8 cellular contexts compared by ENCODE assay signal in genomic region chr22:40178417-40179409, GRCh38. TPM values are rescaled to one million over a fixed set of nuclear protein-coding genes. Genes with fewer than 3 reads are reported as not detected.
DNase-seq lines count a peak whose midpoint lies in the region; ATAC-seq and TF ChIP-seq lines count a peak whose summit lies in the region.

No MANE protein-coding gene starts in this region.

- peak overlapping the region; percentile 57 to 70 (median 69) for H3K4me3 ChIP-seq in right lobe of liver

- no peaks in the 10 kb centered on the region for H3K27me3 ChIP-seq in right lobe of liver

- H3K4me3 Mint-ChIP-seq in T-helper 1 cell treated with Interleukin-12 subunit alpha and Interleukin-12 subunit beta and Interleukin-4 antibody, amounts not matched to agents 30 μg/mL and 1 μg/mL, for 36 hours, result peak overlapping the region; percentile 90
- H3K4me3 Mint-ChIP-seq in dendritic cell treated with granulocyte-macrophage colony-stimulating factor and Interleukin-4, amounts not matched to agents 40 ng/mL and 50 ng/mL, for 4 days, result peak overlapping the region; percentile 78
- H3K4me3 Mint-ChIP-seq in stimulated activated naive CD8-positive, alpha-beta T cell treated with anti-CD3 and anti-CD28 coated beads, Interleukin-15, amount 100 ng/mL, for 72 hours, result peak overlapping the region; percentile 91 to 93

- no peaks in the 10 kb centered on the region for H3K27me3 Mint-ChIP-seq in T-helper 1 cell treated with Interleukin-12 subunit alpha and Interleukin-12 subunit beta and Interleukin-4 antibody, amounts not matched to agents 30 μg/mL and 1 μg/mL, for 36 hours (ENCODE audit: low read depth)
- no peaks in the 10 kb centered on the region for H3K27me3 Mint-ChIP-seq in dendritic cell treated with granulocyte-macrophage colony-stimulating factor and Interleukin-4, amounts not matched to agents 40 ng/mL and 50 ng/mL, for 4 days
- H3K27me3 Mint-ChIP-seq in stimulated activated naive CD8-positive, alpha-beta T cell treated with anti-CD3 and anti-CD28 coated beads, Interleukin-15, amount 100 ng/mL, for 72 hours, result no peaks in the 10 kb centered on the region

- peak overlapping the region; percentile 95 for H3K27ac Mint-ChIP-seq in T-helper 1 cell treated with Interleukin-12 subunit alpha and Interleukin-12 subunit beta and Interleukin-4 antibody, amounts not matched to agents 30 μg/mL and 1 μg/mL, for 36 hours
- peak overlapping the region; percentile 84 for H3K27ac Mint-ChIP-seq in dendritic cell treated with granulocyte-macrophage colony-stimulating factor and Interleukin-4, amounts not matched to agents 40 ng/mL and 50 ng/mL, for 4 days
- peak overlapping the region; percentile 64 to 95 for H3K27ac Mint-ChIP-seq in stimulated activated naive CD8-positive, alpha-beta T cell treated with anti-CD3 and anti-CD28 coated beads, Interleukin-15, amount 100 ng/mL, for 72 hours

- ATAC-seq in right lobe of liver, result peak; percentile 16 to 48 (median 33)
- peak; percentile 35 for ATAC-seq in stimulated activated naive CD8-positive, alpha-beta T cell treated with anti-CD3 and anti-CD28 coated beads, Interleukin-15, amount 100 ng/mL, for 72 hours
- ATAC-seq in GM21390 (IDR thresholded peaks at IDR 0.05; ENCODE audit: unreplicated experiment), result no peak
- ATAC-seq in HG03460 (IDR thresholded peaks at IDR 0.05; ENCODE audit: unreplicated experiment), result no peak

- peak overlapping the region; percentile 83 to 92 (median 89) for H3K27ac ChIP-seq in right lobe of liver

- H3K36me3 Mint-ChIP-seq in T-helper 1 cell treated with Interleukin-12 subunit alpha and Interleukin-12 subunit beta and Interleukin-4 antibody, amounts not matched to agents 30 μg/mL and 1 μg/mL, for 36 hours (ENCODE audit: low read depth), result peaks cover 12% of the 10 kb centered on the region
- peaks cover 6% of the 10 kb centered on the region for H3K36me3 Mint-ChIP-seq in dendritic cell treated with granulocyte-macrophage colony-stimulating factor and Interleukin-4, amounts not matched to agents 40 ng/mL and 50 ng/mL, for 4 days (ENCODE audit: low read depth)

- no peaks in the 10 kb centered on the region for H3K9me3 ChIP-seq in right lobe of liver

- WGBS in right lobe of liver (ENCODE audit: insufficient coverage, low coverage, low lambda C conversion rate, missing lambda C conversion rate), result 1% methylated on average over 17 of the region's 17 CpGs

- no peaks in the 10 kb centered on the region for H3K9me3 Mint-ChIP-seq in T-helper 1 cell treated with Interleukin-12 subunit alpha and Interleukin-12 subunit beta and Interleukin-4 antibody, amounts not matched to agents 30 μg/mL and 1 μg/mL, for 36 hours
- H3K9me3 Mint-ChIP-seq in dendritic cell treated with granulocyte-macrophage colony-stimulating factor and Interleukin-4, amounts not matched to agents 40 ng/mL and 50 ng/mL, for 4 days, result no peaks in the 10 kb centered on the region
- no peaks in the 10 kb centered on the region for H3K9me3 Mint-ChIP-seq in stimulated activated naive CD8-positive, alpha-beta T cell treated with anti-CD3 and anti-CD28 coated beads, Interleukin-15, amount 100 ng/mL, for 72 hours

- DNase-seq in DMS53 treated with DMSO at 0.1 percent for 48 hours (lab: John Stamatoyannopoulos, UW; ENCODE audit: unreplicated experiment) (peak; percentile 5), Kasumi-1 (lab: John Stamatoyannopoulos, UW) (peak; percentile 29 to 48), right lobe of liver (peak in 2 of 3 donors; percentile 48 to 55)
- DNase-seq in stimulated activated naive CD8-positive, alpha-beta T cell treated with anti-CD3 and anti-CD28 coated beads, Interleukin-15, amount 100 ng/mL, for 72 hours, result peak; percentile 35 to 46

- no peaks in the 10 kb centered on the region for H3K36me3 ChIP-seq in right lobe of liver

- TF ChIP-seq CTCF in right lobe of liver (IDR thresholded peaks at IDR 0.05), result no peak

- no peak for TF ChIP-seq POLR2A in right lobe of liver (IDR thresholded peaks at IDR 0.05)

- intact Hi-C loops in dendritic cell treated with granulocyte-macrophage colony-stimulating factor and Interleukin-4, amounts not matched to agents 40 ng/mL and 50 ng/mL, for 4 days (cut with micrococcal nuclease), result loop anchor here (2.0 to 5.0 kb wide), 3 partner anchors 32 to 136 kb away; no protein-coding TSS in a partner anchor
- intact Hi-C loops in right lobe of liver (cut with DNase I), result no loop called here

- H3K4me1 ChIP-seq in right lobe of liver, result peaks cover 0 to 55% (median 27%) of the 10 kb centered on the region in 4 donors

- peaks cover 50% of the 10 kb centered on the region for H3K4me1 Mint-ChIP-seq in T-helper 1 cell treated with Interleukin-12 subunit alpha and Interleukin-12 subunit beta and Interleukin-4 antibody, amounts not matched to agents 30 μg/mL and 1 μg/mL, for 36 hours (ENCODE audit: low read depth)
- H3K4me1 Mint-ChIP-seq in dendritic cell treated with granulocyte-macrophage colony-stimulating factor and Interleukin-4, amounts not matched to agents 40 ng/mL and 50 ng/mL, for 4 days (ENCODE audit: low read depth), result peaks cover 56% of the 10 kb centered on the region
- H3K4me1 Mint-ChIP-seq in stimulated activated naive CD8-positive, alpha-beta T cell treated with anti-CD3 and anti-CD28 coated beads, Interleukin-15, amount 100 ng/mL, for 72 hours, result peaks cover 70% of the 10 kb centered on the region

RNA-seq across cellular contexts. Expression of gene TNRC6B, which starts 1.0 kb away (rescaled TPM):
- total RNA-seq in right lobe of liver, result 10 to 100 TPM; 13.0 to 27.1 (median 22.7) TPM

Comparison
In these comparisons a context has a peak if more than half of its experiments do, and no peak if none do; other contexts are left out.
1. ATAC-seq: peak in right lobe of liver (4 of 4) and stimulated activated naive CD8-positive, alpha-beta T cell treated with anti-CD3 and anti-CD28 coated beads, Interleukin-15, amount 100 ng/mL, for 72 hours (single experiment); none in GM21390 (single experiment) and HG03460 (single experiment).
2. Peak in every context shown above with its lines, with median percentiles within 50 percentile points of each other: DNase-seq, H3K27ac Mint-ChIP-seq and H3K4me3 Mint-ChIP-seq.